ENCODE assay signal across 8 cellular contexts in the genomic region with DNA sequence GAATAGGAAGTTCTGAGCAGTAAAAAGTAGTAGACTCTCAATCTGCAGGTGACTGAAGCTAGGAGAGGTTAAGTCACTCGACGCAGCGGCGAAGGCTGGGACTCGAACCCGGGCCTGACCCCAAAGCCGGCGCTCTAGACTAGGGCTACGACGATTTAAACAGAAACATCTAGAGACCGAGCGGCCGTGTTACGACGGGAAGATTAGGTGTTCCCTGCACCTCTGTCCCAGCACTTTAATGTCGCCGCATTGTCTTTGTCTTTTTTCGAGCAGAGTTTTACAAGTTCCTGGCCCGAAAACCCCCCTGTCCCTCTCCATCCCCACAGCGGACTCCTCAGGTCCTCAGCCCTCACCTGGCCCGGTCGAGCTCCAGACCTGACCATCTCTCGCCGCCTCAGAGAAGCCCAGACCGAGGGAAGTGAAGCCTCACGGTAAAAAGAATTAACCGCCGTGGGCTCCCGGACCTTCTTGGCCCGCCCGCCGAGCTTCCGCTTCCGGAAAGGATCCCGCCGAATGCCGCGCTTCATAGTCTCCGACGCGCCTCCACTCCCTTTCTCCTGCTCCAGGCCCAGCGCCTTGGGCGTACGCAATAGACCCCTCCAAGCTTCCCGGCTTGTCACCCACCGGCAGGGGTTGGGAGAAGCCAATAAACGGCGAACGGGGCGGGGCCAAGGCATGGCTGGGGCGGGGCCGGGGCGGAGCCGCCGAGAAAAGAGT. TPM values are rescaled to one million over a fixed set of nuclear protein-coding genes. Genes with fewer than 3 reads are reported as not detected.
DNase-seq lines count a peak whose midpoint lies in the region; ATAC-seq and TF ChIP-seq lines count a peak whose summit lies in the region.

Gene CCDC14 (minus strand): TSS at position 439 of the 717 bp plus-strand sequence. CDS start 56 bp downstream, at position 383.

- H3K27me3 Mint-ChIP-seq in activated CD4-positive, alpha-beta memory T cell treated with anti-CD3 and anti-CD28 coated beads for 36 hours = peaks cover 4% of the 10 kb centered on the region

- H3K4me3 ChIP-seq in lower leg skin (ENCODE audit: low read depth, poor library complexity, severe bottlenecking) = peak within 1 kb of the TSS; percentile 73

- H3K27ac Mint-ChIP-seq in activated CD4-positive, alpha-beta memory T cell treated with anti-CD3 and anti-CD28 coated beads for 36 hours = peak within 1 kb of the TSS; percentile 82

- TF ChIP-seq CTCF in lower leg skin (IDR thresholded peaks at IDR 0.05) = no peak

- no peak for TF ChIP-seq POLR2A in lower leg skin (IDR thresholded peaks at IDR 0.05)

- peaks cover 2% of the 10 kb centered on the region for H3K36me3 Mint-ChIP-seq in activated CD4-positive, alpha-beta memory T cell treated with anti-CD3 and anti-CD28 coated beads for 36 hours

- POLR2A ChIA-PET in activated CD4-positive, alpha-beta memory T cell treated with anti-CD3 and anti-CD28 coated beads for 36 hours (lab: Charles Lee) = no interaction called here

- peak within 1 kb of the TSS; percentile 97 for H3K4me3 Mint-ChIP-seq in activated CD4-positive, alpha-beta memory T cell treated with anti-CD3 and anti-CD28 coated beads for 36 hours

- DNase-seq in CD1c-positive myeloid dendritic cell (ENCODE audit: extremely low spot score) = peak; percentile 86
- peak; percentile 100 for DNase-seq in NCI-H82 (lab: John Stamatoyannopoulos, UW)
- peak; percentile 88 for DNase-seq in activated CD4-positive, alpha-beta memory T cell treated with anti-CD3 and anti-CD28 coated beads for 36 hours
- peak; percentile 98 for DNase-seq in ecto neural progenitor cell (ENCODE audit: low spot score)
- DNase-seq in lower leg skin (ENCODE audit: low spot score in 2 of 2) = peak; percentile 89 to 96
- peak; percentile 64 to 72 for DNase-seq in stimulated activated CD4-positive, alpha-beta T cell treated with anti-CD3 and anti-CD28 coated beads, Interleukin-4, amount 100 ng/mL, for 4 hours

- no peaks in the 10 kb centered on the region for H3K9me3 Mint-ChIP-seq in activated CD4-positive, alpha-beta memory T cell treated with anti-CD3 and anti-CD28 coated beads for 36 hours

- 0 to 1% methylated on average over 51 to 55 of the region's 55 CpGs for WGBS in lower leg skin, 2 donors

- intact Hi-C loops in activated CD4-positive, alpha-beta memory T cell treated with anti-CD3 and anti-CD28 coated beads for 36 hours (cut with micrococcal nuclease) = loop anchor here (1.0 to 2.0 kb wide), 2 partner anchors 72 to 376 kb away; partner anchors contain the start of genes HACD2 and KALRN
- intact Hi-C loops in lower leg skin (cut with DNase I; ENCODE audit: low total_unique reads) = no loop called here

- CTCF ChIA-PET in activated CD4-positive, alpha-beta memory T cell treated with anti-CD3 and anti-CD28 coated beads for 36 hours (lab: Charles Lee) = interaction anchor here (1.3 to 2.6 kb wide), 2 partner anchors 19 to 75 kb away, joined by 3 to 8 read pairs; no protein-coding TSS in a partner anchor

- H3K4me1 Mint-ChIP-seq in activated CD4-positive, alpha-beta memory T cell treated with anti-CD3 and anti-CD28 coated beads for 36 hours (ENCODE audit: low read depth) = peaks cover 25% of the 10 kb centered on the region

- peak; percentile 83 for ATAC-seq in GM19397 (IDR thresholded peaks at IDR 0.05; ENCODE audit: unreplicated experiment)
- peak; percentile 86 for ATAC-seq in HG03571 (IDR thresholded peaks at IDR 0.05; ENCODE audit: unreplicated experiment)

RNA-seq across cellular contexts. Expression of gene CCDC14, which starts in this region (rescaled TPM):
- 10 to 100 TPM; 32.4 to 39.5 TPM for total RNA-seq in activated CD4-positive, alpha-beta memory T cell treated with anti-CD3 and anti-CD28 coated beads for 36 hours
- 10 to 100 TPM in 3 of 4 donors, 1 to 10 TPM in 1; 9.8 to 20.1 (median 12.9) TPM for total RNA-seq in lower leg skin

Comparison
In these comparisons a context has a peak if more than half of its experiments do, and no peak if none do; other contexts are left out.
1. Peak in every context shown above with its lines: DNase-seq, ATAC-seq and H3K4me3 ChIP-seq.